ENCODE assay signal across 8 cellular contexts in genomic region chr7:105387621-105388372, GRCh38. TPM values are rescaled to one million over a fixed set of nuclear protein-coding genes. Genes with fewer than 3 reads are reported as not detected.
A peak's percentile ranks its signal among the peaks of the same experiment; 100 is the strongest.
DNase-seq lines count a peak whose midpoint lies in the region; FAIRE-seq and TF ChIP-seq lines count a peak whose summit lies in the region.

No MANE protein-coding gene starts in this region.

- H3K27ac ChIP-seq in MM.1S (ENCODE audit: low read length) (no peak overlapping the region), mammary epithelial cell (ENCODE audit: insufficient read depth, low read depth, low read length) (peak overlapping the region; percentile 60), small intestine (ENCODE audit: low read depth in 1 of 2, low read length in 1 of 2) (no peak overlapping the region)

- intact Hi-C loops in mammary epithelial cell (cut with micrococcal nuclease) = no loop called here

- peak; percentile 60 for DNase-seq in GM06990 (ENCODE audit: extremely low read depth, insufficient read length)
- DNase-seq in HCEC 1CT = peak; percentile 46
- peak; percentile 73 for DNase-seq in MM.1S
- DNase-seq in UCSD-AML1 (lab: John Stamatoyannopoulos, UW; ENCODE audit: unreplicated experiment) = peak; percentile 37
- peak; percentile 63 for DNase-seq in mammary epithelial cell
- DNase-seq in iPS-NIHi7 (ENCODE audit: extremely low spot score) = peak; percentile 65
- peak; percentile 43 for DNase-seq in small intestine
- no peak for DNase-seq in mesenteric fat pad (ENCODE audit: low spot score)

- no peak for FAIRE-seq in small intestine (lab: Jason Lieb, UNC)

- H3K9ac ChIP-seq in MM.1S (ENCODE audit: low read length) = peak overlapping the region; percentile 54; the same call in 1 of the 2 replicates
- peak overlapping the region; percentile 67 for H3K9ac ChIP-seq in mammary epithelial cell (ENCODE audit: insufficient read depth, low read length)

- H3K36me3 ChIP-seq in GM06990 (ENCODE audit: control insufficient read depth, insufficient read depth, low read length) (no peaks in the 10 kb centered on the region), MM.1S (replicated peaks; ENCODE audit: insufficient read depth, low read length) (no peaks in the 10 kb centered on the region), mammary epithelial cell (ENCODE audit: insufficient read depth, low read length) (no peaks in the 10 kb centered on the region), small intestine (ENCODE audit: control insufficient read depth in 2 of 2, insufficient read depth in 2 of 2, low read length in 2 of 2) (no peaks in the 10 kb centered on the region)

- TF ChIP-seq CTCF in GM06990 (IDR thresholded peaks at IDR 0.05; ENCODE audit: insufficient read depth, low read length, poor library complexity, severe bottlenecking) (no peak), MM.1S (IDR thresholded peaks at IDR 0.05; ENCODE audit: low read length) (no peak), mammary epithelial cell (conservative IDR thresholded peaks at IDR 0.05 in 1 of 2, IDR thresholded peaks at IDR 0.05 in 1 of 2; ENCODE audit: extremely low read depth in 1 of 2, insufficient read depth in 1 of 2, low read depth in 1 of 2, low read length in 2 of 2) (peak in 1 of 2 donors; percentile 7)

- dilution Hi-C loops in mammary epithelial cell (cut with HindIII; ENCODE audit: low sequenced_read_pairs) = no loop called here

- H3K4me1 ChIP-seq in MM.1S (ENCODE audit: low read length) (peaks cover 7% of the 10 kb centered on the region; the same call in 1 of the 2 replicates), mammary epithelial cell (ENCODE audit: insufficient read depth, low read length) (peaks cover 10% of the 10 kb centered on the region), small intestine (ENCODE audit: control insufficient read depth in 2 of 2, insufficient read depth in 1 of 2, low read depth in 1 of 2, low read length in 1 of 2) (peaks cover 0 to 2% of the 10 kb centered on the region in 2 donors)

- H4K20me1 ChIP-seq in MM.1S (ENCODE audit: insufficient read depth, low read length) (no peaks in the 10 kb centered on the region), mammary epithelial cell (ENCODE audit: insufficient read depth, low read length) (no peaks in the 10 kb centered on the region)

- H3K79me2 ChIP-seq in MM.1S (ENCODE audit: low read length) = peaks cover 46% of the 10 kb centered on the region
- peaks cover 47% of the 10 kb centered on the region for H3K79me2 ChIP-seq in mammary epithelial cell (ENCODE audit: insufficient read depth, low read length)

- H3K9me2 ChIP-seq in MM.1S (replicated peaks; ENCODE audit: insufficient read depth, low read length) = no peaks in the 10 kb centered on the region

- CTCF ChIA-PET in mammary epithelial cell (lab: Charles Lee; ENCODE audit: low non-redundant PET) = interaction anchor here (0.6 kb wide), 1 partner anchor 101 kb away, joined by 6 read pairs; no protein-coding TSS in a partner anchor

- peak overlapping the region; percentile 72 for H2AFZ ChIP-seq in MM.1S (ENCODE audit: low read length)
- peak overlapping the region; percentile 89 for H2AFZ ChIP-seq in mammary epithelial cell (ENCODE audit: low read depth, low read length)

- in situ Hi-C loops in mammary epithelial cell (cut with MboI; ENCODE audit: low sequenced_read_pairs in 2 of 2) = no loop called here

- H3K9me3 ChIP-seq in MM.1S (replicated peaks; ENCODE audit: insufficient read depth, low read length) (no peaks in the 10 kb centered on the region), mammary epithelial cell (replicated peaks; ENCODE audit: insufficient read depth, low read length) (no peaks in the 10 kb centered on the region), small intestine (ENCODE audit: control insufficient read depth, low read depth) (no peaks in the 10 kb centered on the region)

- H3K4me2 ChIP-seq in MM.1S (ENCODE audit: low read depth, low read length) = peak overlapping the region; percentile 54
- H3K4me2 ChIP-seq in mammary epithelial cell (ENCODE audit: insufficient read depth, low read depth, low read length) = peak overlapping the region; percentile 87

- no peaks in the 10 kb centered on the region for H3K27me3 ChIP-seq in GM06990 (replicated peaks; ENCODE audit: control insufficient read depth, insufficient read depth, low read length)
- no peaks in the 10 kb centered on the region for H3K27me3 ChIP-seq in MM.1S (replicated peaks; ENCODE audit: insufficient read depth, low read length)
- no peaks in the 10 kb centered on the region for H3K27me3 ChIP-seq in mammary epithelial cell (ENCODE audit: insufficient read depth, low read length)
- H3K27me3 ChIP-seq in small intestine (ENCODE audit: control insufficient read depth in 2 of 2, insufficient read depth in 2 of 2, low read length in 2 of 2) = no peaks in the 10 kb centered on the region

- peaks cover 5% of the 10 kb centered on the region; the same call in 1 of the 2 replicates for H3F3A ChIP-seq in MM.1S (ENCODE audit: insufficient read depth, low read length)

- H3K4me3 ChIP-seq in GM06990 (replicated peaks; ENCODE audit: low read depth, low read length) (peak overlapping the region; percentile 86), MM.1S (ENCODE audit: low read length) (peak overlapping the region; percentile 66), mammary epithelial cell (replicated peaks in 1 of 3; ENCODE audit: insufficient read depth in 1 of 3, low read depth in 2 of 3, low read length in 3 of 3) (peak overlapping the region; percentile 79 to 91 (median 90)), small intestine (ENCODE audit: low read depth in 1 of 2, low read length in 2 of 2) (peak overlapping the region; percentile 78 to 90)

- WGBS in mammary epithelial cell (ENCODE audit: low coverage, missing lambda C conversion rate) = 5% methylated on average over 13 of the region's 75 CpGs
- WGBS in small intestine, 3 donors = 1% methylated on average over 44 to 75 of the region's 75 CpGs

- BruUV-seq in mammary epithelial cell (replicated peaks; lab: Mats Ljungman, UMichigan) = no TSS peak

RNA-seq across cellular contexts. Expression of gene SRPK2, which starts 0.9 kb away (rescaled TPM):
- total RNA-seq in mammary epithelial cell (10 to 100 TPM; 73.1 to 96.4 TPM), mesenteric fat pad (42.5 TPM)
- polyA plus RNA-seq in mammary epithelial cell (17.1 TPM), small intestine (10 to 100 TPM; 12.2 to 14.3 (median 13.9) TPM)
- 43.8 TPM for polyA minus RNA-seq in mammary epithelial cell
